In genomic region chr16:15950167-15950854, GRCh38 we compare ENCODE assay signal across 8 cellular contexts. TPM values are rescaled to one million over a fixed set of nuclear protein-coding genes. Genes with fewer than 3 reads are reported as not detected.
DNase-seq lines count a peak whose midpoint lies in the region; ATAC-seq, FAIRE-seq and TF ChIP-seq lines count a peak whose summit lies in the region.

No MANE protein-coding gene starts in this region.

- H3K27ac ChIP-seq in HL-60 (replicated peaks) (peak overlapping the region; percentile 52), GM12878 (ENCODE audit: control insufficient read depth, insufficient read depth) (peak overlapping the region; percentile 88), skin epidermis (peak overlapping the region; percentile 86 to 96 (median 94))

- POLR2A ChIA-PET in T-cell (lab: Charles Lee) (interaction anchor here (0.6 to 1.2 kb wide), 12 partner anchors 8 to 86 kb away, joined by 3 to 21 read pairs (median 4); partner anchors contain the start of gene CEP20 (in 2 of the 2)), GM12878 (lab: Charles Lee) (interaction anchor here (0.5 to 2.9 kb wide), 9 partner anchors 10 to 86 kb away, joined by 3 to 21 read pairs (median 4); partner anchors contain the start of gene CEP20)

- ATAC-seq in T-cell (replicated peaks in 1 of 4): peak; percentile 12 to 72 (median 20)
- peak; percentile 71 for ATAC-seq in GM12878

- peaks cover 16% of the 10 kb centered on the region for H3K4me1 ChIP-seq in GM12878 (ENCODE audit: control insufficient read depth, insufficient read depth, low read length)
- peaks cover 3% of the 10 kb centered on the region for H3K4me1 ChIP-seq in iPS-15b (ENCODE audit: control insufficient read depth, insufficient read depth, low read length)

- DNase-seq in CD1c-positive myeloid dendritic cell (ENCODE audit: extremely low spot score): peak; percentile 13
- peak in 1 of 2 experiments; percentile 30 for DNase-seq in HL-60 (ENCODE audit: low read depth in 1 of 2, low spot score in 1 of 2)
- DNase-seq in T-cell: peak in 33 of 34 experiments; percentile 10 to 69 (median 39)
- no peak for DNase-seq in GM12878 (ENCODE audit: low read depth, low spot score)
- DNase-seq in HuH-7 (ENCODE audit: low spot score): no peak
- DNase-seq in NCI-H1694 (lab: John Stamatoyannopoulos, UW): no peak

- peak overlapping the region; percentile 60 for H3K4me3 ChIP-seq in HL-60 (replicated peaks; ENCODE audit: insufficient read depth, low read length)
- H3K4me3 ChIP-seq in GM12878: peak overlapping the region; percentile 74
- peak overlapping the region; percentile 85 for H3K4me3 ChIP-seq in iPS-15b (ENCODE audit: low read depth, low read length)
- peak overlapping the region; percentile 67 to 95 (median 80) for H3K4me3 ChIP-seq in skin epidermis

- peak overlapping the region; percentile 88 for H3K9ac ChIP-seq in GM12878 (ENCODE audit: control insufficient read depth, insufficient read depth, low read length)
- H3K9ac ChIP-seq in iPS-15b (ENCODE audit: low read depth, low read length): peak overlapping the region; percentile 96

- no peaks in the 10 kb centered on the region for H3K27me3 Mint-ChIP-seq in T-cell

- H3K36me3 Mint-ChIP-seq in T-cell: peaks cover 3% of the 10 kb centered on the region

- no peaks in the 10 kb centered on the region for H3K9me3 Mint-ChIP-seq in T-cell

- TF ChIP-seq RAD21 in GM12878 (IDR thresholded peaks at IDR 0.05; ENCODE audit: insufficient read depth, low read depth, low read length): no peak

- H4K20me1 ChIP-seq in GM12878 (ENCODE audit: control insufficient read depth, insufficient read depth): peaks cover 4% of the 10 kb centered on the region

- SMC1A ChIA-PET in GM12878 (lab: Charles Lee; ENCODE audit: uncharacterized antibody, unreplicated experiment): interaction anchor here (0.6 to 5.3 kb wide), 13 partner anchors 9 to 83 kb away, joined by 3 to 40 read pairs (median 4); partner anchors contain the start of gene CEP20

- H3K79me2 ChIP-seq in GM12878 (ENCODE audit: control insufficient read depth, insufficient read depth, low read length): peaks cover 59% of the 10 kb centered on the region

- no peak for TF ChIP-seq CTCF in HL-60 (IDR thresholded peaks at IDR 0.05; ENCODE audit: insufficient read depth, low read length)
- TF ChIP-seq CTCF in GM12878 (IDR thresholded peaks at IDR 0.05 in 2 of 3, conservative IDR thresholded peaks at IDR 0.05 in 1 of 3; ENCODE audit: control insufficient read depth in 2 of 3, extremely low read depth in 1 of 3, insufficient read depth in 1 of 3, low read depth in 3 of 3, low read length in 3 of 3): no peak

- H3K27ac Mint-ChIP-seq in T-cell: peak overlapping the region; percentile 94 to 95

- peak; percentile 55; the same call in 1 of the 2 replicates for TF ChIP-seq POLR2A in GM12878 (IDR thresholded peaks at IDR 0.05; ENCODE audit: low read depth, low read length)

- in situ Hi-C loops in GM12878 (cut with MboI): no loop called here

- 2% methylated on average over 18 of the region's 18 CpGs for WGBS in GM12878 (ENCODE audit: insufficient coverage, insufficient replicate concordance, low lambda C conversion rate, missing lambda C conversion rate)

- H3K36me3 ChIP-seq in GM12878 (ENCODE audit: control insufficient read depth in 2 of 2, insufficient read depth in 2 of 2, low read length in 1 of 2) (peaks cover 1 to 3% of the 10 kb centered on the region in 2 experiments; a peak in 3 of 4 replicates), iPS-15b (ENCODE audit: control insufficient read depth, insufficient read depth, low read length) (peaks cover 7% of the 10 kb centered on the region)

- H3K27me3 ChIP-seq in HL-60 (ENCODE audit: insufficient read depth, poor library complexity, severe bottlenecking) (no peaks in the 10 kb centered on the region), GM12878 (replicated peaks in 1 of 2; ENCODE audit: control insufficient read depth in 2 of 2, insufficient read depth in 2 of 2, low read length in 1 of 2) (no peaks in the 10 kb centered on the region), iPS-15b (ENCODE audit: control insufficient read depth, insufficient read depth, low read length) (no peaks in the 10 kb centered on the region)

- H3K4me1 Mint-ChIP-seq in T-cell: peaks cover 45 to 53% (median 49%) of the 10 kb centered on the region in 3 donors

- BruUV-seq in GM12878 (replicated peaks; lab: Mats Ljungman, UMichigan): no TSS peak

- intact Hi-C loops in GM12878 (cut with micrococcal nuclease; ENCODE audit: unreplicated experiment): loop anchor here (5.0 kb wide), 1 partner anchor 77 kb away; no protein-coding TSS in a partner anchor

- RAD21 ChIA-PET in GM12878 (lab: Charles Lee; ENCODE audit: unreplicated experiment): interaction anchor here (0.8 to 2.8 kb wide), 12 partner anchors 9 to 86 kb away, joined by 3 to 28 read pairs (median 5); partner anchors contain the start of gene CEP20

- peak overlapping the region; percentile 16 for H2AFZ ChIP-seq in GM12878 (ENCODE audit: control insufficient read depth, low read depth, low read length)

- FAIRE-seq in GM12878 (lab: Jason Lieb, UNC): no peak

- H3K9me3 ChIP-seq in GM12878 (replicated peaks; ENCODE audit: control insufficient read depth, insufficient read depth, low read length): no peaks in the 10 kb centered on the region
- no peaks in the 10 kb centered on the region for H3K9me3 ChIP-seq in iPS-15b (ENCODE audit: control insufficient read depth, insufficient read depth, low read length)

- peak overlapping the region; percentile 67 for H3K4me2 ChIP-seq in GM12878 (ENCODE audit: control insufficient read depth, insufficient read depth)

- peak overlapping the region; percentile 84 to 97 (median 90) for H3K4me3 Mint-ChIP-seq in T-cell

- CTCF ChIA-PET in T-cell (lab: Charles Lee): interaction anchor here in 1 of 2 donors (0.6 to 1.2 kb wide), 8 partner anchors 8 to 523 kb away, joined by 3 to 7 read pairs (median 4); partner anchors contain the start of gene CEP20
- CTCF ChIA-PET in GM12878 (lab: Yijun Ruan, JAX): interaction anchor here (0.8 to 2.3 kb wide), 6 partner anchors 9 to 83 kb away, joined by 3 to 10 read pairs (median 4); partner anchors contain the start of gene CEP20

- TF ChIP-seq EP300 in GM12878 (IDR thresholded peaks at IDR 0.05; ENCODE audit: borderline replicate concordance in 1 of 2, control insufficient read depth in 1 of 2, low read depth in 2 of 2, low read length in 2 of 2): no peak

TF ChIP-seq in GM12878, 131 proteins besides CTCF, POLR2A, EP300 and RAD21 (continues in another document):
- TF ChIP-seq SREBF2 (IDR thresholded peaks at IDR 0.05; ENCODE audit: low read length) (no peak), LARP7 (IDR thresholded peaks at IDR 0.05) (peak; percentile 32; the same call in 1 of the 2 replicates), ZNF592 (IDR thresholded peaks at IDR 0.05) (no peak)

RNA-seq across cellular contexts. Expression of gene ABCC1, which starts 0.9 kb away (rescaled TPM):
- total RNA-seq in T-cell (10 to 100 TPM; 59.4 to 68.1 (median 63.0) TPM), GM12878 (2014; rRNA removed) (18.9 and 21.8 TPM in 2 replicates), GM12878 (2014; rRNA removed; fragmentation: Illumina TruSeq; extraction: Trizol) (12.1 and 12.2 TPM in 2 replicates), GM12878 (2021) (41.7 and 44.6 TPM in 2 replicates)
- 142 and 148 TPM in 2 replicates for total RNA-seq in GM12878 (2013; cell fraction: nucleolus; rRNA removed)
- polyA plus RNA-seq in GM12878 (2011; ENCODE audit: low read depth): 20.3 TPM
- polyA plus RNA-seq in GM12878 (2011; rRNA removed) (15.3 and 27.5 TPM in 2 replicates), GM12878 (2014; fragmentation: Illumina TruSeq; extraction: Trizol) (19.1 and 21.7 TPM in 2 replicates), GM12878 (2014; fragmentation: Nextera tagmentation; extraction: Ambion mirVana) (1 to 10 TPM; 3.2 to 4.8 TPM), GM12878 (2014; rRNA removed) (16.9 and 20.6 TPM in 2 replicates), GM12878 (2016; fragmentation: Nextera tagmentation; extraction: Ambion mirVana) (10 to 100 TPM in 1 of 2 experiments, 1 to 10 TPM in 1; 4.0 to 10.1 TPM)
- 26.7 and 30.6 TPM in 2 replicates for polyA plus RNA-seq in GM12878 (2011; cell fraction: cytosol; rRNA removed)
- 92.6 and 98.5 TPM in 2 replicates for polyA plus RNA-seq in GM12878 (2011; cell fraction: nucleus; rRNA removed)
- 27.1 and 43.7 TPM in 2 replicates for polyA plus RNA-seq in GM12878 (2012)
- 84.9 and 110 TPM in 2 replicates for polyA minus RNA-seq in GM12878 (2011; rRNA and poly(A)+ RNA removed)
- polyA minus RNA-seq in GM12878 (2011; cell fraction: cytosol; rRNA and poly(A)+ RNA removed): 20.8 and 28.8 TPM in 2 replicates
- 39.2 and 69.1 TPM in 2 replicates for polyA minus RNA-seq in GM12878 (2011; cell fraction: nucleus; rRNA and poly(A)+ RNA removed)

Comparison
In these comparisons a context has a peak if more than half of its experiments do, and no peak if none do; other contexts are left out.
1. DNase-seq: peak in CD1c-positive myeloid dendritic cell (single experiment) and T-cell (33 of 34); none in GM12878 (single experiment), HuH-7 (single experiment) and NCI-H1694 (single experiment).
2. Peak in every context shown above with its lines, with median percentiles within 50 percentile points of each other: H3K27ac ChIP-seq and H3K4me3 ChIP-seq.